In genomic region chr21:43809346-43809799, GRCh38 we compare ENCODE assay signal across 1 cellular context.
TF ChIP-seq lines count a peak whose summit lies in the region.

No MANE protein-coding gene starts in this region.

TF ChIP-seq in SK-N-SH, 30 proteins besides CTCF, POLR2A, EP300 and RAD21:
- no peak for TF ChIP-seq USF2 (IDR thresholded peaks at IDR 0.05; ENCODE audit: borderline replicate concordance, low read depth, low read length)
- no peak for TF ChIP-seq REST (IDR thresholded peaks at IDR 0.05; ENCODE audit: low read depth, low read length)
- no peak for TF ChIP-seq MXI1 (IDR thresholded peaks at IDR 0.05; ENCODE audit: low read depth, low read length)
- TF ChIP-seq RXRA (IDR thresholded peaks at IDR 0.05; ENCODE audit: borderline replicate concordance, low read depth) = no peak
